In genomic region chr17:36808181-36808661, GRCh38 we compare ENCODE assay signal across 12 cellular contexts.
DNase-seq lines count a peak whose midpoint lies in the region; ATAC-seq, FAIRE-seq and TF ChIP-seq lines count a peak whose summit lies in the region.
"Had no signal": no experiment of that assay in that cellular context is flagged by ENCODE, and none has a peak within 500 bp of the region (broad histone marks: within the 10 kb centered on the region; RNA-seq: fewer than 3 reads in every experiment).

No MANE protein-coding gene starts in this region.

- H3K4me1 ChIP-seq in BE2C, result no peaks in the 10 kb centered on the region
- peaks cover 14% of the 10 kb centered on the region for H3K4me1 ChIP-seq in HUES48 (ENCODE audit: control insufficient read depth, insufficient read depth, low read length)
- no peaks in the 10 kb centered on the region for H3K4me1 ChIP-seq in HepG2 (ENCODE audit: insufficient read depth, low read length)

- H3K4me3 ChIP-seq in BE2C (ENCODE audit: low read depth, low read length), result peak overlapping the region; percentile 58
- H3K4me3 ChIP-seq in HUES48 (ENCODE audit: low read depth, low read length), result peak overlapping the region; percentile 74
- no peak overlapping the region; a peak in 1 of 6 replicates for H3K4me3 ChIP-seq in HepG2 (replicated peaks in 1 of 3; ENCODE audit: insufficient read depth in 1 of 3, low read depth in 2 of 3, low read length in 3 of 3)
- H3K4me3 ChIP-seq: ovary, tibial nerve had no signal

- FAIRE-seq in HepG2 (lab: Jason Lieb, UNC), result no peak

- H3K27me3 ChIP-seq in BE2C (no peaks in the 10 kb centered on the region), HUES48 (ENCODE audit: control insufficient read depth, insufficient read depth, low read length) (peaks cover 44% of the 10 kb centered on the region), HepG2 (ENCODE audit: control insufficient read depth in 1 of 2, insufficient read depth in 2 of 2, low read length in 2 of 2) (peaks cover 6 to 61% of the 10 kb centered on the region in 2 experiments)
- H3K27me3 ChIP-seq: ovary had no signal

- BruUV-seq in HepG2 (replicated peaks; lab: Mats Ljungman, UMichigan), result no TSS peak

- H3K79me2 ChIP-seq in HepG2 (ENCODE audit: insufficient read depth, low read length), result no peaks in the 10 kb centered on the region

- CTCF ChIA-PET in HepG2 (lab: Yijun Ruan, JAX; ENCODE audit: low intra/inter-chr PET ratio, low total read pairs), result no interaction called here

- H3K27ac ChIP-seq in HUES48 (ENCODE audit: low read depth, low read length), result no peak overlapping the region
- no peak overlapping the region for H3K27ac ChIP-seq in HepG2 (ENCODE audit: extremely low read length, insufficient read depth, low read length)
- H3K27ac ChIP-seq: ovary, tibial nerve had no signal

- H3K9me3 ChIP-seq in BE2C (no peaks in the 10 kb centered on the region), HUES48 (ENCODE audit: control insufficient read depth, insufficient read depth, low read length) (no peaks in the 10 kb centered on the region), HepG2 (ENCODE audit: low read length) (no peaks in the 10 kb centered on the region)
- H3K9me3 ChIP-seq: ovary, tibial nerve had no signal

- TF ChIP-seq EP300 in HepG2 (IDR thresholded peaks at IDR 0.05; ENCODE audit: low read depth in 2 of 2, low read length in 2 of 2) (no peak), HepG2 (CRISPR knock-in tag; IDR thresholded peaks at IDR 0.05; ENCODE audit: borderline replicate concordance) (no peak)

- intact Hi-C loops in HepG2 (cut with micrococcal nuclease; ENCODE audit: unreplicated experiment), result no loop called here

- H2AFZ ChIP-seq in HepG2 (ENCODE audit: low read length), result no peak overlapping the region

- H3K9ac ChIP-seq in HUES48 (ENCODE audit: low read depth, low read length) (peak overlapping the region; percentile 67), HepG2 (ENCODE audit: insufficient read depth, low read depth, low read length) (no peak overlapping the region)

- ATAC-seq in HepG2 (peak; percentile 54), GM19035 (IDR thresholded peaks at IDR 0.05; ENCODE audit: unreplicated experiment) (no peak), GM18867 (IDR thresholded peaks at IDR 0.05; ENCODE audit: unreplicated experiment) (no peak)

- no peak overlapping the region for H3K4me2 ChIP-seq in HepG2 (ENCODE audit: low read depth, low read length)

- in situ Hi-C loops in HepG2 (cut with HindIII; ENCODE audit: extremely low pct_ligation_motif_present, low pct_unique_long_range_greater_than_20kb), result no loop called here

- TF ChIP-seq RAD21 in HepG2 (CRISPR knock-in tag; IDR thresholded peaks at IDR 0.05), result no peak

- DNase-seq in BE2C (peak; percentile 70), cerebellum (ENCODE audit: low spot score) (peak; percentile 40), HepG2 (ENCODE audit: low spot score) (no peak), AG08395 (ENCODE audit: low spot score) (no peak)
- DNase-seq in stimulated activated CD4-positive, alpha-beta T cell treated with anti-CD3 and anti-CD28 coated beads, Interleukin-2, amount 100 ng/mL, for 24 hours, result no peak
- DNase-seq: activated effector memory CD4-positive, alpha-beta T cell treated with Interleukin-2 at 50 U/mL for 16 hours; COR-L47; ovary had no signal

- POLR2A ChIA-PET in HepG2 (lab: Yijun Ruan, JAX), result no interaction called here

- TF ChIP-seq POLR2A in HepG2 (IDR thresholded peaks at IDR 0.05; ENCODE audit: insufficient read depth in 1 of 2, low read depth in 2 of 2, low read length in 2 of 2), result no peak

- H3K36me3 ChIP-seq in BE2C, result no peaks in the 10 kb centered on the region
- H3K36me3 ChIP-seq in HUES48 (ENCODE audit: control insufficient read depth, insufficient read depth, low read length), result no peaks in the 10 kb centered on the region
- H3K36me3 ChIP-seq in HepG2 (replicated peaks in 1 of 2; ENCODE audit: control insufficient read depth in 1 of 2, insufficient read depth in 2 of 2, low read length in 2 of 2), result no peaks in the 10 kb centered on the region
- H3K36me3 ChIP-seq: ovary, tibial nerve had no signal

- TF ChIP-seq CTCF in BE2C (IDR thresholded peaks at IDR 0.05; ENCODE audit: low read depth, low read length), result no peak
- TF ChIP-seq CTCF in HepG2 (CRISPR knock-in tag; IDR thresholded peaks at IDR 0.05), result no peak

- H4K20me1 ChIP-seq in HepG2 (ENCODE audit: insufficient read depth, low read length), result no peaks in the 10 kb centered on the region

- 20% methylated on average over 10 of the region's 60 CpGs for WGBS in HepG2 (ENCODE audit: low lambda C conversion rate)

TF ChIP-seq in HepG2, 621 proteins besides CTCF, POLR2A, EP300 and RAD21:
- TF ChIP-seq DR1 (CRISPR knock-in tag; IDR thresholded peaks at IDR 0.05) (no peak), ZNF800 (CRISPR knock-in tag; IDR thresholded peaks at IDR 0.05) (0 out of 2 replicates have a peak, but pooled peaks have one; percentile 48)

Comparison
In these comparisons a context has a peak if more than half of its experiments do, and no peak if none do; other contexts are left out.
1. DNase-seq: peak in BE2C (single experiment) and cerebellum (single experiment); none in HepG2 (single experiment), stimulated activated CD4-positive, alpha-beta T cell treated with anti-CD3 and anti-CD28 coated beads, Interleukin-2, amount 100 ng/mL, for 24 hours (0 of 2) and AG08395 (single experiment).
2. H3K4me3 ChIP-seq: peak in BE2C (single experiment) and HUES48 (single experiment); none in HepG2 (0 of 3).